ENCODE assay signal across 1 cellular context in genomic region chr2:202140522-202141292, GRCh38.
TF ChIP-seq lines count a peak whose summit lies in the region.

No MANE protein-coding gene starts in this region.

TF ChIP-seq in SK-N-SH treated with all-trans-retinoic acid at 6 μM for 48 hours, 23 proteins besides CTCF, POLR2A, EP300 and RAD21 (continued from another document):
- TF ChIP-seq ZNF565 (CRISPR knock-in tag; conservative IDR thresholded peaks at IDR 0.05; ENCODE audit: low read depth), result no peak
- no peak for TF ChIP-seq ARNTL (CRISPR knock-in tag; IDR thresholded peaks at IDR 0.05; ENCODE audit: borderline replicate concordance, low read depth)
TF ChIP-seq in SK-N-SH treated with all-trans-retinoic acid at 6 μM for 48 hours: peak in this region for 4.
